1 cellular context compared by ENCODE assay signal in genomic region chr2:114160263-114161001, GRCh38.
TF ChIP-seq lines count a peak whose summit lies in the region.

No MANE protein-coding gene starts in this region.

TF ChIP-seq in HepG2, 621 proteins besides CTCF, POLR2A, EP300 and RAD21 (continued from another document and continues in another):
- TF ChIP-seq, protein P1, sequence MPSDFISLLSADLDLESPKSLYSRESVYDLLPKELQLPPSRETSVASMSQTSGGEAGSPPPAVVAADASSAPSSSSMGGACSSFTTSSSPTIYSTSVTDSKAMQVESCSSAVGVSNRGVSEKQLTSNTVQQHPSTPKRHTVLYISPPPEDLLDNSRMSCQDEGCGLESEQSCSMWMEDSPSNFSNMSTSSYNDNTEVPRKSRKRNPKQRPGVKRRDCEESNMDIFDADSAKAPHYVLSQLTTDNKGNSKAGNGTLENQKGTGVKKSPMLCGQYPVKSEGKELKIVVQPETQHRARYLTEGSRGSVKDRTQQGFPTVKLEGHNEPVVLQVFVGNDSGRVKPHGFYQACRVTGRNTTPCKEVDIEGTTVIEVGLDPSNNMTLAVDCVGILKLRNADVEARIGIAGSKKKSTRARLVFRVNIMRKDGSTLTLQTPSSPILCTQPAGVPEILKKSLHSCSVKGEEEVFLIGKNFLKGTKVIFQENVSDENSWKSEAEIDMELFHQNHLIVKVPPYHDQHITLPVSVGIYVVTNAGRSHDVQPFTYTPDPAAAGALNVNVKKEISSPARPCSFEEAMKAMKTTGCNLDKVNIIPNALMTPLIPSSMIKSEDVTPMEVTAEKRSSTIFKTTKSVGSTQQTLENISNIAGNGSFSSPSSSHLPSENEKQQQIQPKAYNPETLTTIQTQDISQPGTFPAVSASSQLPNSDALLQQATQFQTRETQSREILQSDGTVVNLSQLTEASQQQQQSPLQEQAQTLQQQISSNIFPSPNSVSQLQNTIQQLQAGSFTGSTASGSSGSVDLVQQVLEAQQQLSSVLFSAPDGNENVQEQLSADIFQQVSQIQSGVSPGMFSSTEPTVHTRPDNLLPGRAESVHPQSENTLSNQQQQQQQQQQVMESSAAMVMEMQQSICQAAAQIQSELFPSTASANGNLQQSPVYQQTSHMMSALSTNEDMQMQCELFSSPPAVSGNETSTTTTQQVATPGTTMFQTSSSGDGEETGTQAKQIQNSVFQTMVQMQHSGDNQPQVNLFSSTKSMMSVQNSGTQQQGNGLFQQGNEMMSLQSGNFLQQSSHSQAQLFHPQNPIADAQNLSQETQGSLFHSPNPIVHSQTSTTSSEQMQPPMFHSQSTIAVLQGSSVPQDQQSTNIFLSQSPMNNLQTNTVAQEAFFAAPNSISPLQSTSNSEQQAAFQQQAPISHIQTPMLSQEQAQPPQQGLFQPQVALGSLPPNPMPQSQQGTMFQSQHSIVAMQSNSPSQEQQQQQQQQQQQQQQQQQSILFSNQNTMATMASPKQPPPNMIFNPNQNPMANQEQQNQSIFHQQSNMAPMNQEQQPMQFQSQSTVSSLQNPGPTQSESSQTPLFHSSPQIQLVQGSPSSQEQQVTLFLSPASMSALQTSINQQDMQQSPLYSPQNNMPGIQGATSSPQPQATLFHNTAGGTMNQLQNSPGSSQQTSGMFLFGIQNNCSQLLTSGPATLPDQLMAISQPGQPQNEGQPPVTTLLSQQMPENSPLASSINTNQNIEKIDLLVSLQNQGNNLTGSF (CRISPR knock-in tag; IDR thresholded peaks at IDR 0.05), result no peak
- TF ChIP-seq, protein P2, sequence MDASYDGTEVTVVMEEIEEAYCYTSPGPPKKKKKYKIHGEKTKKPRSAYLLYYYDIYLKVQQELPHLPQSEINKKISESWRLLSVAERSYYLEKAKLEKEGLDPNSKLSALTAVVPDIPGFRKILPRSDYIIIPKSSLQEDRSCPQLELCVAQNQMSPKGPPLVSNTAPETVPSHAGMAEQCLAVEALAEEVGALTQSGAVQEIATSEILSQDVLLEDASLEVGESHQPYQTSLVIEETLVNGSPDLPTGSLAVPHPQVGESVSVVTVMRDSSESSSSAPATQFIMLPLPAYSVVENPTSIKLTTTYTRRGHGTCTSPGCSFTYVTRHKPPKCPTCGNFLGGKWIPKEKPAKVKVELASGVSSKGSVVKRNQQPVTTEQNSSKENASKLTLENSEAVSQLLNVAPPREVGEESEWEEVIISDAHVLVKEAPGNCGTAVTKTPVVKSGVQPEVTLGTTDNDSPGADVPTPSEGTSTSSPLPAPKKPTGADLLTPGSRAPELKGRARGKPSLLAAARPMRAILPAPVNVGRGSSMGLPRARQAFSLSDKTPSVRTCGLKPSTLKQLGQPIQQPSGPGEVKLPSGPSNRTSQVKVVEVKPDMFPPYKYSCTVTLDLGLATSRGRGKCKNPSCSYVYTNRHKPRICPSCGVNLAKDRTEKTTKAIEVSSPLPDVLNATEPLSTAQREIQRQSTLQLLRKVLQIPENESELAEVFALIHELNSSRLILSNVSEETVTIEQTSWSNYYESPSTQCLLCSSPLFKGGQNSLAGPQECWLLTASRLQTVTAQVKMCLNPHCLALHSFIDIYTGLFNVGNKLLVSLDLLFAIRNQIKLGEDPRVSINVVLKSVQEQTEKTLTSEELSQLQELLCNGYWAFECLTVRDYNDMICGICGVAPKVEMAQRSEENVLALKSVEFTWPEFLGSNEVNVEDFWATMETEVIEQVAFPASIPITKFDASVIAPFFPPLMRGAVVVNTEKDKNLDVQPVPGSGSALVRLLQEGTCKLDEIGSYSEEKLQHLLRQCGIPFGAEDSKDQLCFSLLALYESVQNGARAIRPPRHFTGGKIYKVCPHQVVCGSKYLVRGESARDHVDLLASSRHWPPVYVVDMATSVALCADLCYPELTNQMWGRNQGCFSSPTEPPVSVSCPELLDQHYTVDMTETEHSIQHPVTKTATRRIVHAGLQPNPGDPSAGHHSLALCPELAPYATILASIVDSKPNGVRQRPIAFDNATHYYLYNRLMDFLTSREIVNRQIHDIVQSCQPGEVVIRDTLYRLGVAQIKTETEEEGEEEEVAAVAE (CRISPR knock-in tag; IDR thresholded peaks at IDR 0.05; ENCODE audit: borderline replicate concordance), result no peak
- TF ChIP-seq FOSL1 (CRISPR knock-in tag; IDR thresholded peaks at IDR 0.05; ENCODE audit: borderline replicate concordance), result no peak
- TF ChIP-seq, protein P3, sequence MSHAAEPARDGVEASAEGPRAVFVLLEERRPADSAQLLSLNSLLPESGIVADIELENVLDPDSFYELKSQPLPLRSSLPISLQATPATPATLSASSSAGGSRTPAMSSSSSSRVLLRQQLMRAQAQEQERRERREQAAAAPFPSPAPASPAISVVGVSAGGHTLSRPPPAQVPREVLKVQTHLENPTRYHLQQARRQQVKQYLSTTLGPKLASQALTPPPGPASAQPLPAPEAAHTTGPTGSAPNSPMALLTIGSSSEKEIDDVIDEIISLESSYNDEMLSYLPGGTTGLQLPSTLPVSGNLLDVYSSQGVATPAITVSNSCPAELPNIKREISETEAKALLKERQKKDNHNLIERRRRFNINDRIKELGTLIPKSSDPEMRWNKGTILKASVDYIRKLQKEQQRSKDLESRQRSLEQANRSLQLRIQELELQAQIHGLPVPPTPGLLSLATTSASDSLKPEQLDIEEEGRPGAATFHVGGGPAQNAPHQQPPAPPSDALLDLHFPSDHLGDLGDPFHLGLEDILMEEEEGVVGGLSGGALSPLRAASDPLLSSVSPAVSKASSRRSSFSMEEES (CRISPR knock-in tag; IDR thresholded peaks at IDR 0.05), result no peak
- TF ChIP-seq CEBPB (IDR thresholded peaks at IDR 0.05; ENCODE audit: borderline replicate concordance, low read depth, low read length), result peak; percentile 99
- peak; percentile 80; the same call in 1 of the 2 replicates for TF ChIP-seq TRIM24 (CRISPR knock-in tag; IDR thresholded peaks at IDR 0.05)
- TF ChIP-seq ZNF12 (CRISPR knock-in tag; IDR thresholded peaks at IDR 0.05), result peak; percentile 83; the same call in 1 of the 2 replicates
- TF ChIP-seq, protein P4, sequence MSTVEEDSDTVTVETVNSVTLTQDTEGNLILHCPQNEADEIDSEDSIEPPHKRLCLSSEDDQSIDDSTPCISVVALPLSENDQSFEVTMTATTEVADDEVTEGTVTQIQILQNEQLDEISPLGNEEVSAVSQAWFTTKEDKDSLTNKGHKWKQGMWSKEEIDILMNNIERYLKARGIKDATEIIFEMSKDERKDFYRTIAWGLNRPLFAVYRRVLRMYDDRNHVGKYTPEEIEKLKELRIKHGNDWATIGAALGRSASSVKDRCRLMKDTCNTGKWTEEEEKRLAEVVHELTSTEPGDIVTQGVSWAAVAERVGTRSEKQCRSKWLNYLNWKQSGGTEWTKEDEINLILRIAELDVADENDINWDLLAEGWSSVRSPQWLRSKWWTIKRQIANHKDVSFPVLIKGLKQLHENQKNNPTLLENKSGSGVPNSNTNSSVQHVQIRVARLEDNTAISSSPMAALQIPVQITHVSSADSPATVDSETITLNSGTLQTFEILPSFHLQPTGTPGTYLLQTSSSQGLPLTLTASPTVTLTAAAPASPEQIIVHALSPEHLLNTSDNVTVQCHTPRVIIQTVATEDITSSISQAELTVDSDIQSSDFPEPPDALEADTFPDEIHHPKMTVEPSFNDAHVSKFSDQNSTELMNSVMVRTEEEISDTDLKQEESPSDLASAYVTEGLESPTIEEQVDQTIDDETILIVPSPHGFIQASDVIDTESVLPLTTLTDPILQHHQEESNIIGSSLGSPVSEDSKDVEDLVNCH (CRISPR knock-in tag; IDR thresholded peaks at IDR 0.05), result no peak
- TF ChIP-seq THAP11 (CRISPR knock-in tag; IDR thresholded peaks at IDR 0.05), result peak; percentile 46; the same call in 1 of the 2 replicates
- TF ChIP-seq ZNF101 (CRISPR knock-in tag; IDR thresholded peaks at IDR 0.05; ENCODE audit: borderline replicate concordance, low read depth), result no peak
- peak; percentile 56 for TF ChIP-seq MED1 (CRISPR knock-in tag; IDR thresholded peaks at IDR 0.05)
- TF ChIP-seq GATAD1 (CRISPR knock-in tag; IDR thresholded peaks at IDR 0.05), result 0 out of 2 replicates have a peak, but pooled peaks have one; percentile 25
- TF ChIP-seq, protein P5, sequence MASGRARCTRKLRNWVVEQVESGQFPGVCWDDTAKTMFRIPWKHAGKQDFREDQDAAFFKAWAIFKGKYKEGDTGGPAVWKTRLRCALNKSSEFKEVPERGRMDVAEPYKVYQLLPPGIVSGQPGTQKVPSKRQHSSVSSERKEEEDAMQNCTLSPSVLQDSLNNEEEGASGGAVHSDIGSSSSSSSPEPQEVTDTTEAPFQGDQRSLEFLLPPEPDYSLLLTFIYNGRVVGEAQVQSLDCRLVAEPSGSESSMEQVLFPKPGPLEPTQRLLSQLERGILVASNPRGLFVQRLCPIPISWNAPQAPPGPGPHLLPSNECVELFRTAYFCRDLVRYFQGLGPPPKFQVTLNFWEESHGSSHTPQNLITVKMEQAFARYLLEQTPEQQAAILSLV (CRISPR knock-in tag; IDR thresholded peaks at IDR 0.05; ENCODE audit: borderline replicate concordance), result no peak
- TF ChIP-seq ZMYM4 (CRISPR knock-in tag; IDR thresholded peaks at IDR 0.05), result peak; percentile 87
- no peak for TF ChIP-seq RFXAP (CRISPR knock-in tag; IDR thresholded peaks at IDR 0.05; ENCODE audit: borderline replicate concordance)
- TF ChIP-seq ZNF225 (CRISPR knock-in tag; IDR thresholded peaks at IDR 0.05), result no peak
- TF ChIP-seq, protein P6, sequence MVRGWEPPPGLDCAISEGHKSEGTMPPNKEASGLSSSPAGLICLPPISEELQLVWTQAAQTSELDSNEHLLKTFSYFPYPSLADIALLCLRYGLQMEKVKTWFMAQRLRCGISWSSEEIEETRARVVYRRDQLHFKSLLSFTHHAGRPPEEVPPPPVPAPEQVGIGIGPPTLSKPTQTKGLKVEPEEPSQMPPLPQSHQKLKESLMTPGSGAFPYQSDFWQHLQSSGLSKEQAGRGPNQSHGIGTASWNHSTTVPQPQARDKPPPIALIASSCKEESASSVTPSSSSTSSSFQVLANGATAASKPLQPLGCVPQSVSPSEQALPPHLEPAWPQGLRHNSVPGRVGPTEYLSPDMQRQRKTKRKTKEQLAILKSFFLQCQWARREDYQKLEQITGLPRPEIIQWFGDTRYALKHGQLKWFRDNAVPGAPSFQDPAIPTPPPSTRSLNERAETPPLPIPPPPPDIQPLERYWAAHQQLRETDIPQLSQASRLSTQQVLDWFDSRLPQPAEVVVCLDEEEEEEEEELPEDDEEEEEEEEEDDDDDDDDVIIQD (CRISPR knock-in tag; IDR thresholded peaks at IDR 0.05; ENCODE audit: low read depth), result peak; percentile 44; the same call in 1 of the 2 replicates
- peak; percentile 34; the same call in 1 of the 2 replicates for TF ChIP-seq ZBTB20 (CRISPR knock-in tag; IDR thresholded peaks at IDR 0.05; ENCODE audit: borderline replicate concordance, low read depth)
- TF ChIP-seq CREM (IDR thresholded peaks at IDR 0.05), result no peak
- no peak for TF ChIP-seq CREM (CRISPR knock-in tag; IDR thresholded peaks at IDR 0.05)
- TF ChIP-seq, protein P7, sequence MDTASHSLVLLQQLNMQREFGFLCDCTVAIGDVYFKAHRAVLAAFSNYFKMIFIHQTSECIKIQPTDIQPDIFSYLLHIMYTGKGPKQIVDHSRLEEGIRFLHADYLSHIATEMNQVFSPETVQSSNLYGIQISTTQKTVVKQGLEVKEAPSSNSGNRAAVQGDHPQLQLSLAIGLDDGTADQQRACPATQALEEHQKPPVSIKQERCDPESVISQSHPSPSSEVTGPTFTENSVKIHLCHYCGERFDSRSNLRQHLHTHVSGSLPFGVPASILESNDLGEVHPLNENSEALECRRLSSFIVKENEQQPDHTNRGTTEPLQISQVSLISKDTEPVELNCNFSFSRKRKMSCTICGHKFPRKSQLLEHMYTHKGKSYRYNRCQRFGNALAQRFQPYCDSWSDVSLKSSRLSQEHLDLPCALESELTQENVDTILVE (CRISPR knock-in tag; IDR thresholded peaks at IDR 0.05), result no peak
- TF ChIP-seq, protein P8, sequence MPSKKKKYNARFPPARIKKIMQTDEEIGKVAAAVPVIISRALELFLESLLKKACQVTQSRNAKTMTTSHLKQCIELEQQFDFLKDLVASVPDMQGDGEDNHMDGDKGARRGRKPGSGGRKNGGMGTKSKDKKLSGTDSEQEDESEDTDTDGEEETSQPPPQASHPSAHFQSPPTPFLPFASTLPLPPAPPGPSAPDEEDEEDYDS (CRISPR knock-in tag; IDR thresholded peaks at IDR 0.05), result no peak
- no peak for TF ChIP-seq TMF1 (CRISPR knock-in tag; IDR thresholded peaks at IDR 0.05; ENCODE audit: low read depth)
- TF ChIP-seq, protein P9, sequence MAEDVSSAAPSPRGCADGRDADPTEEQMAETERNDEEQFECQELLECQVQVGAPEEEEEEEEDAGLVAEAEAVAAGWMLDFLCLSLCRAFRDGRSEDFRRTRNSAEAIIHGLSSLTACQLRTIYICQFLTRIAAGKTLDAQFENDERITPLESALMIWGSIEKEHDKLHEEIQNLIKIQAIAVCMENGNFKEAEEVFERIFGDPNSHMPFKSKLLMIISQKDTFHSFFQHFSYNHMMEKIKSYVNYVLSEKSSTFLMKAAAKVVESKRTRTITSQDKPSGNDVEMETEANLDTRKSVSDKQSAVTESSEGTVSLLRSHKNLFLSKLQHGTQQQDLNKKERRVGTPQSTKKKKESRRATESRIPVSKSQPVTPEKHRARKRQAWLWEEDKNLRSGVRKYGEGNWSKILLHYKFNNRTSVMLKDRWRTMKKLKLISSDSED (CRISPR knock-in tag; IDR thresholded peaks at IDR 0.05), result no peak
- no peak for TF ChIP-seq CBX1 (IDR thresholded peaks at IDR 0.05; ENCODE audit: low read depth)
- TF ChIP-seq, protein P10, sequence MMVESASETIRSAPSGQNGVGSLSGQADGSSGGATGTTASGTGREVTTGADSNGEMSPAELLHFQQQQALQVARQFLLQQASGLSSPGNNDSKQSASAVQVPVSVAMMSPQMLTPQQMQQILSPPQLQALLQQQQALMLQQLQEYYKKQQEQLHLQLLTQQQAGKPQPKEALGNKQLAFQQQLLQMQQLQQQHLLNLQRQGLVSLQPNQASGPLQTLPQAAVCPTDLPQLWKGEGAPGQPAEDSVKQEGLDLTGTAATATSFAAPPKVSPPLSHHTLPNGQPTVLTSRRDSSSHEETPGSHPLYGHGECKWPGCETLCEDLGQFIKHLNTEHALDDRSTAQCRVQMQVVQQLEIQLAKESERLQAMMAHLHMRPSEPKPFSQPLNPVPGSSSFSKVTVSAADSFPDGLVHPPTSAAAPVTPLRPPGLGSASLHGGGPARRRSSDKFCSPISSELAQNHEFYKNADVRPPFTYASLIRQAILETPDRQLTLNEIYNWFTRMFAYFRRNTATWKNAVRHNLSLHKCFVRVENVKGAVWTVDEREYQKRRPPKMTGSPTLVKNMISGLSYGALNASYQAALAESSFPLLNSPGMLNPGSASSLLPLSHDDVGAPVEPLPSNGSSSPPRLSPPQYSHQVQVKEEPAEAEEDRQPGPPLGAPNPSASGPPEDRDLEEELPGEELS (CRISPR knock-in tag; IDR thresholded peaks at IDR 0.05), result no peak
- TF ChIP-seq ZNF572 (CRISPR knock-in tag; IDR thresholded peaks at IDR 0.05), result no peak
- peak; percentile 32; the same call in 1 of the 2 replicates for TF ChIP-seq SOX5 (CRISPR knock-in tag; IDR thresholded peaks at IDR 0.05; ENCODE audit: borderline replicate concordance)
- peak; percentile 70 for TF ChIP-seq FOXA3 (CRISPR knock-in tag; IDR thresholded peaks at IDR 0.05)
- no peak for TF ChIP-seq ZFP36 (IDR thresholded peaks at IDR 0.05; ENCODE audit: borderline replicate concordance, low read depth, low read length, partially characterized antibody)
- TF ChIP-seq ZNF816 (CRISPR knock-in tag; IDR thresholded peaks at IDR 0.05; ENCODE audit: borderline replicate concordance), result no peak
- no peak for TF ChIP-seq RFXANK (CRISPR knock-in tag; IDR thresholded peaks at IDR 0.05)
- no peak for TF ChIP-seq SOX13 (IDR thresholded peaks at IDR 0.05)
- peak in 1 of 2 experiments; percentile 78; a peak in 2 of 4 replicates for TF ChIP-seq SOX13 (CRISPR knock-in tag; conservative IDR thresholded peaks at IDR 0.05 in 1 of 2, IDR thresholded peaks at IDR 0.05 in 1 of 2)
- TF ChIP-seq ZMAT3 (CRISPR knock-in tag; conservative IDR thresholded peaks at IDR 0.05), result no peak
- peak; percentile 65 for TF ChIP-seq RARA (CRISPR knock-in tag; IDR thresholded peaks at IDR 0.05)
- TF ChIP-seq POLR2AphosphoS5 (IDR thresholded peaks at IDR 0.05; ENCODE audit: low read depth, low read length), result no peak
- TF ChIP-seq MBNL3 (CRISPR knock-in tag; conservative IDR thresholded peaks at IDR 0.05), result no peak
- peak; percentile 88 for TF ChIP-seq SALL1 (CRISPR knock-in tag; IDR thresholded peaks at IDR 0.05)
- TF ChIP-seq ZKSCAN1 (IDR thresholded peaks at IDR 0.05; ENCODE audit: low read length), result 0 out of 2 replicates have a peak, but pooled peaks have one; percentile 18
